Comparison of ENCODE assay signal across 23 cellular contexts in the genomic region with DNA sequence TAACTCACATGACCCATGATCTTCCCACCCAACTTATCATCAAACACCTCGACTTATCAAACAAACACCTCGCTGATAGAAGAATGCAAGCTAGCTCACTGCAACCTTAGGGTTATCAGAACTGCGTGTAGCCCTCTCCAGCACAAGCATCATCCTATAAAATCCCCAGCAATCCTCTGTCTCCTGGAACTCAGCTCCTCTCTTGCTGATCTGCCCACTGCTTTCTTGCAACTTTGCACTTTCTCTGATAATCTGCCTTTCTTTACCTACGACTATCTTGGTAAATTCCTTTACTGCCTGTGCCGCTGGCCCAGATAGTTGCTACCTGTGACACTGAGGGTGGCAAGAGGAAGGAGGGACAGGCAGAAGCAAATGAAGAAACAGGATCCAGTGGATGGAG.
DNase-seq lines count a peak whose midpoint lies in the region; FAIRE-seq and TF ChIP-seq lines count a peak whose summit lies in the region.
"Had no signal": no experiment of that assay in that cellular context is flagged by ENCODE, and none has a peak within 500 bp of the region (broad histone marks: within the 10 kb centered on the region; RNA-seq: fewer than 3 reads in every experiment).

No MANE protein-coding gene starts in this region.

- H3K14ac ChIP-seq in H1 (ENCODE audit: insufficient read length): no peak overlapping the region

- H3K9me3 ChIP-seq in HEK293 (ENCODE audit: control insufficient read depth, insufficient read depth, low read depth, low read length) (no peaks in the 10 kb centered on the region), H1 (ENCODE audit: insufficient read depth in 2 of 2, low read depth in 1 of 2, low read length in 1 of 2) (peaks cover 22 to 32% of the 10 kb centered on the region in 2 experiments)

- TF ChIP-seq CTCF in HEK293 (tag by site-specific recombination; IDR thresholded peaks at IDR 0.05) (no peak), H1 (IDR thresholded peaks at IDR 0.05; ENCODE audit: control extremely low read depth in 1 of 3, insufficient read depth in 1 of 3, low read depth in 1 of 3, low read length in 3 of 3) (no peak)

- no peak overlapping the region for H4K5ac ChIP-seq in H1 (ENCODE audit: insufficient read length, low read depth, low read length)
- no peak overlapping the region for H4K5ac ChIP-seq in mesendoderm (ENCODE audit: low read length)

- H2BK120ac ChIP-seq in H1 (replicated peaks; ENCODE audit: low read depth, low read length) (peak overlapping the region; percentile 99), mesendoderm (ENCODE audit: low read depth, low read length) (no peak overlapping the region)

- no peak for TF ChIP-seq RAD21 in H1 (IDR thresholded peaks at IDR 0.05 in 1 of 2, conservative IDR thresholded peaks at IDR 0.05 in 1 of 2; ENCODE audit: low read depth in 2 of 2, low read length in 2 of 2)

- H4K8ac ChIP-seq in H1 (ENCODE audit: extremely low read depth, insufficient read depth, low read length) (no peak overlapping the region), mesendoderm (ENCODE audit: low read depth, low read length) (no peak overlapping the region)

- H3K27me3 ChIP-seq in H1 (replicated peaks in 1 of 4; ENCODE audit: control insufficient read depth in 3 of 4, extremely low read depth in 1 of 4, insufficient read depth in 3 of 4, low read length in 3 of 4) (peaks cover 0 to 1% (median 0%) of the 10 kb centered on the region in 4 experiments; a peak in 1 of 7 replicates), mesendoderm (ENCODE audit: insufficient read depth, low read length, poor library complexity) (no peaks in the 10 kb centered on the region)
- H3K27me3 ChIP-seq: BLaER1 treated with 17β-estradiol and CSF1 and Interleukin-3, amounts not matched to agents 10 nM and 100 nM had no signal

- H3K4me3 ChIP-seq in HEK293 (ENCODE audit: low read depth, low read length) (no peak overlapping the region), H1 (ENCODE audit: extremely low read depth in 1 of 4, insufficient read depth in 2 of 4, low read depth in 3 of 4, low read length in 4 of 4) (peak overlapping the region in 1 of 4 experiments; percentile 23; a peak in 1 of 8 replicates), mesendoderm (ENCODE audit: low read length) (peak overlapping the region; percentile 9)
- H3K4me3 ChIP-seq: A549; BLaER1 treated with 17β-estradiol and CSF1 and Interleukin-3, amounts not matched to agents 10 nM and 100 nM; GM12878 had no signal

- H3K4me2 ChIP-seq in H1 (ENCODE audit: insufficient read depth in 1 of 2, low read depth in 2 of 2, low read length in 2 of 2) (no peak overlapping the region), mesendoderm (ENCODE audit: low read length) (no peak overlapping the region)
- H3K4me2 ChIP-seq: A549; BLaER1 treated with 17β-estradiol and CSF1 and Interleukin-3, amounts not matched to agents 10 nM and 100 nM had no signal

- no peaks in the 10 kb centered on the region for H3K36me3 ChIP-seq in HEK293 (ENCODE audit: control insufficient read depth in 2 of 2, insufficient read depth in 1 of 2, low read length in 2 of 2)
- peaks cover 0 to 14% (median 6%) of the 10 kb centered on the region in 4 experiments; a peak in 2 of 8 replicates for H3K36me3 ChIP-seq in H1 (ENCODE audit: control insufficient read depth in 2 of 4, insufficient read depth in 4 of 4, low read length in 3 of 4)
- no peaks in the 10 kb centered on the region for H3K36me3 ChIP-seq in mesendoderm (ENCODE audit: control insufficient read depth, insufficient read depth, low read length)
- H3K36me3 ChIP-seq: BLaER1 treated with 17β-estradiol and CSF1 and Interleukin-3, amounts not matched to agents 10 nM and 100 nM had no signal

- peak overlapping the region; percentile 98 for H2BK12ac ChIP-seq in H1 (ENCODE audit: low read depth, low read length)

- H2AFZ ChIP-seq in H1 (ENCODE audit: low read length): no peak overlapping the region

- no peak for TF ChIP-seq EP300 in H1 (IDR thresholded peaks at IDR 0.05; ENCODE audit: borderline replicate concordance in 1 of 2, low read depth in 2 of 2, low read length in 2 of 2)

- CTCF ChIA-PET in HEK293 (lab: Yijun Ruan, JAX) (no interaction called here), H1 (lab: Charles Lee; ENCODE audit: partially characterized antibody) (interaction anchor here (1.0 to 2.0 kb wide), 5 partner anchors 11 to 155 kb away, joined by 3 to 9 read pairs (median 4); no protein-coding TSS in a partner anchor)

- POLR2A ChIA-PET in HEK293 (lab: Yijun Ruan, JAX): no interaction called here
- POLR2A ChIA-PET in H1 (lab: Charles Lee; ENCODE audit: partially characterized antibody): interaction anchor here (1.6 kb wide), 1 partner anchor 114 kb away, joined by 3 read pairs; no protein-coding TSS in a partner anchor

- no peaks in the 10 kb centered on the region; the same call in 1 of the 2 replicates for H3K23me2 ChIP-seq in H1 (ENCODE audit: low read depth, low read length)

- peak overlapping the region; percentile 83 for H4K91ac ChIP-seq in H1 (replicated peaks; ENCODE audit: insufficient read length, low read length)

- peak overlapping the region; percentile 100 for H2BK20ac ChIP-seq in H1 (ENCODE audit: low read length)

- H3K27ac ChIP-seq in HEK293 (ENCODE audit: extremely low read depth, low read depth, low read length): no peak overlapping the region
- H3K27ac ChIP-seq in H1 (ENCODE audit: low read depth, low read length): no peak overlapping the region
- H3K27ac ChIP-seq in mesendoderm (ENCODE audit: low read depth, low read length): no peak overlapping the region
- H3K27ac ChIP-seq: 22Rv1; A549; BLaER1 treated with 17β-estradiol and CSF1 and Interleukin-3, amounts not matched to agents 10 nM and 100 nM; C4-2B had no signal

- H3K4me1 ChIP-seq in HEK293 (ENCODE audit: control insufficient read depth, insufficient read depth, low read length) (no peaks in the 10 kb centered on the region), H1 (replicated peaks in 1 of 4; ENCODE audit: control insufficient read depth in 3 of 4, insufficient read depth in 4 of 4, low read length in 3 of 4) (peaks cover 2 to 20% (median 11%) of the 10 kb centered on the region in 4 experiments; a peak in 6 of 7 replicates), mesendoderm (ENCODE audit: control insufficient read depth, low read depth, low read length) (peaks cover 2% of the 10 kb centered on the region)
- H3K4me1 ChIP-seq: A549; BLaER1 treated with 17β-estradiol and CSF1 and Interleukin-3, amounts not matched to agents 10 nM and 100 nM had no signal

- H2BK15ac ChIP-seq in H1 (ENCODE audit: low read length) (no peak overlapping the region), mesendoderm (replicated peaks; ENCODE audit: low read depth) (no peak overlapping the region)

- peak overlapping the region; percentile 52; the same call in 1 of the 2 replicates for H3K18ac ChIP-seq in H1 (ENCODE audit: extremely low read depth, low read length)
- H3K18ac ChIP-seq in mesendoderm (ENCODE audit: low read length): no peak overlapping the region

- WGBS in H1 (ENCODE audit: extremely low coverage in 1 of 2, insufficient coverage in 1 of 2, insufficient read length in 1 of 2, insufficient replicate concordance in 2 of 2, low coverage in 1 of 2, low lambda C conversion rate in 2 of 2, missing lambda C conversion rate in 1 of 2), 2 experiments: 87% methylated on average over 5 of the region's 5 CpGs; no CpG with 5 or more reads in 1 of the 2 experiments
- no CpG with 5 or more reads among the region's 5 CpGs for WGBS in mesendoderm (ENCODE audit: extremely low coverage, insufficient coverage, low lambda C conversion rate)

- H3K79me2 ChIP-seq in H1 (ENCODE audit: control insufficient read depth in 1 of 2, insufficient read depth in 2 of 2, low read length in 2 of 2) (no peaks in the 10 kb centered on the region), mesendoderm (ENCODE audit: control insufficient read depth, insufficient read depth, low read length) (no peaks in the 10 kb centered on the region)

- H4K20me1 ChIP-seq in H1 (replicated peaks in 1 of 2; ENCODE audit: control insufficient read depth in 1 of 2, insufficient read depth in 2 of 2, low read length in 2 of 2): no peaks in the 10 kb centered on the region
- H4K20me1 ChIP-seq: BLaER1 treated with 17β-estradiol and CSF1 and Interleukin-3, amounts not matched to agents 10 nM and 100 nM had no signal

- no peaks in the 10 kb centered on the region for H3K79me1 ChIP-seq in H1 (ENCODE audit: low read depth, low read length)
- H3K79me1 ChIP-seq in mesendoderm (ENCODE audit: low read length): no peaks in the 10 kb centered on the region

- H3K9ac ChIP-seq in H1 (replicated peaks in 1 of 4; ENCODE audit: extremely low read depth in 1 of 4, low read depth in 3 of 4, low read length in 3 of 4) (no peak overlapping the region), mesendoderm (ENCODE audit: low read length) (no peak overlapping the region)
- H3K9ac ChIP-seq: BLaER1 treated with 17β-estradiol and CSF1 and Interleukin-3, amounts not matched to agents 10 nM and 100 nM had no signal

- H2BK5ac ChIP-seq in H1 (ENCODE audit: low read depth, low read length) (peak overlapping the region; percentile 98; the same call in 1 of the 2 replicates), mesendoderm (ENCODE audit: low read length) (no peak overlapping the region)

- DNase-seq in H1 (ENCODE audit: low read depth in 1 of 2, low spot score in 2 of 2): no peak
- DNase-seq in mesendoderm: no peak
- no peak for DNase-seq in COLO668 (lab: John Stamatoyannopoulos, UW; ENCODE audit: unreplicated experiment)
- no peak for DNase-seq in nucleus accumbens (lab: John Stamatoyannopoulos, UW)
- DNase-seq: AML-193; CD4-positive, alpha-beta T cell; CD8-positive, alpha-beta T cell; COR-L47; DMS 273 treated with DMSO at 0.1 percent for 48 hours; DMS153; DMS53; DMS79; DND-41; EL; GDM1 had no signal

- no peak for FAIRE-seq in H1 (lab: Jason Lieb, UNC)
- FAIRE-seq: A549, GM12878, GM12892, GM18507 had no signal

- no peak for TF ChIP-seq POLR2A in H1 (IDR thresholded peaks at IDR 0.05; ENCODE audit: control extremely low read depth in 1 of 2, low read depth in 2 of 2, low read length in 2 of 2)

- H3K23ac ChIP-seq in H1 (ENCODE audit: insufficient read length) (no peak overlapping the region), mesendoderm (ENCODE audit: low read length) (no peak overlapping the region)

- H2AK5ac ChIP-seq in H1 (ENCODE audit: low read depth, low read length) (peak overlapping the region; percentile 89), mesendoderm (ENCODE audit: low read length) (no peak overlapping the region)

- H3K4ac ChIP-seq in H1 (replicated peaks; ENCODE audit: insufficient read length, low read depth, low read length) (peak overlapping the region; percentile 73), mesendoderm (ENCODE audit: low read depth, low read length) (no peak overlapping the region)

- H3K56ac ChIP-seq in H1 (replicated peaks; ENCODE audit: insufficient read length, low read depth, low read length) (no peak overlapping the region), mesendoderm (ENCODE audit: low read length) (no peak overlapping the region)

TF ChIP-seq in HEK293, 187 proteins besides CTCF, POLR2A, EP300 and RAD21 (continues in another document):
- TF ChIP-seq SETDB1 (IDR thresholded peaks at IDR 0.05; ENCODE audit: insufficient read length, low read length): peak; percentile 50

TF ChIP-seq in H1, 55 proteins besides CTCF, POLR2A, EP300 and RAD21:
- TF ChIP-seq CBX5 (IDR thresholded peaks at IDR 0.05; ENCODE audit: low read depth, low read length) (0 out of 2 replicates have a peak, but pooled peaks have one; percentile 77), NANOG (IDR thresholded peaks at IDR 0.05; ENCODE audit: insufficient read depth, low read depth, low read length, poor library complexity, severe bottlenecking) (no peak)
